ENCODE assay signal across 13 cellular contexts in the genomic region with DNA sequence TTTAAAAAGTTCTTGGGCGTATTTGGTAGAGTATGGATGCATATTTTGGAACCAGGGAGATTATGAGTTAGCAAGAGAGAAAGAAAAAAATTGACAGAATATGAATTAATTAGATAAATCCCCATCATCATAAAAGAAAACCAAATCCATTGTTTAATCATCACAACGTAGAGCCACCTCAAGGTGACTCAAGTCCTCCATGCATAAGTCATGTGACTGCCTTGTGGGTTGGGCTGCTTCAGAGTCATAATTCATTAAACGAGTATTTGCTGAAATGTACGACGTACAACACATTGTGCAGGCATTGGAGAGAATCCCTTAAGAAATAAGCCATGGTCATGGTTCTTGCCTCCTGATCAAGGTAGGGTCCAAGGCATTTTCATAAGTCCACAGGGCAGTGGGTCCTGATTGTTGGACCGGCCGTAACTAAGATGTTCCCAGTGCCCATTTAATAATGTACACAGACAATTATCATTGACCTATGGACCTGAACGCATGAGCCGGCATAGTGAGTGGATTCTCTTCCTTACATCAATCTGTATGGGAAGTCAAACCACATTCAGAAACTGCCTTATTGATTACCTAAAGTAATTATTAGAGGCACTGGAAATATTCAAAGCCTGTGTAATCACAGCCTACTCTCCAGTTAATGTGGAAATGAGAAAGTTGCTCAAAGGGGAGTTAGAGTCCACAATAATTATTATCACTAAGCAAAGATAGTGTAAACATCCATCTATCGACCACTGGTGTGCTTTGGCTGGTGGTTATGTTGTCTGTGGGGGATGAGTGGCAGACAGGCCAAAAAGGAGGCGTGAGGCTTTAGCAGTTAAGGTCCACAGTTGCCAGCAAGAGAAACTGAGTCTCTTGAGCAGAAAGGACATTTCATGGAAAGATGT.
"Had no signal": no experiment of that assay in that cellular context is flagged by ENCODE, and none has a peak within 500 bp of the region (broad histone marks: within the 10 kb centered on the region; RNA-seq: fewer than 3 reads in every experiment).

No MANE protein-coding gene starts in this region.

- H3K36me3 ChIP-seq: cardiac muscle cell, gastrocnemius medialis had no signal

- H3K27me3 ChIP-seq: cardiac muscle cell, gastrocnemius medialis, testis had no signal

- H3K27ac Mint-ChIP-seq: activated T-helper 1 cell treated with anti-CD3 and anti-CD28 coated beads, Interleukin-12 subunit alpha, Interleukin-12 subunit beta, Interleukin-2, Interleukin-4 antibody, amounts not matched to agents 30 ng/mL and 10 ng/mL and 1 ng/mL, durations not matched to agents 14 hours and 24 hours and 36 hours; nephron progenitor cell; T-helper 1 cell treated with Interleukin-12 subunit alpha and Interleukin-12 subunit beta and Interleukin-4 antibody, amounts not matched to agents 30 μg/mL and 1 μg/mL, for 36 hours had no signal

- DNase-seq: activated CD4-positive, alpha-beta T cell treated with anti-CD3 and anti-CD28 coated beads, Interleukin-2, amount 50 U/mL, for 4 hours; activated CD8-positive, alpha-beta memory T cell treated with anti-CD3 and anti-CD28 coated beads, Interleukin-2, amount 50 U/mL, for 4 hours; effector CD4-positive, alpha-beta T cell; gastrocnemius medialis; nephron progenitor cell; SK-N-SH; stimulated activated naive CD4-positive, alpha-beta T cell; testis had no signal

- H3K4me3 ChIP-seq: cardiac muscle cell, gastrocnemius medialis, testis had no signal

- ATAC-seq: gastrocnemius medialis, Right ventricle myocardium inferior had no signal

- H3K9me3 ChIP-seq: gastrocnemius medialis, SK-N-SH, testis had no signal

- H3K4me3 Mint-ChIP-seq: activated T-helper 1 cell treated with anti-CD3 and anti-CD28 coated beads, Interleukin-12 subunit alpha, Interleukin-12 subunit beta, Interleukin-2, Interleukin-4 antibody, amounts not matched to agents 30 ng/mL and 10 ng/mL and 1 ng/mL, durations not matched to agents 14 hours and 24 hours and 36 hours; nephron progenitor cell; T-helper 1 cell treated with Interleukin-12 subunit alpha and Interleukin-12 subunit beta and Interleukin-4 antibody, amounts not matched to agents 30 μg/mL and 1 μg/mL, for 36 hours had no signal

- H3K9me3 Mint-ChIP-seq: activated T-helper 1 cell treated with anti-CD3 and anti-CD28 coated beads, Interleukin-12 subunit alpha, Interleukin-12 subunit beta, Interleukin-2, Interleukin-4 antibody, amounts not matched to agents 30 ng/mL and 10 ng/mL and 1 ng/mL, durations not matched to agents 14 hours and 24 hours and 36 hours; nephron progenitor cell; T-helper 1 cell treated with Interleukin-12 subunit alpha and Interleukin-12 subunit beta and Interleukin-4 antibody, amounts not matched to agents 30 μg/mL and 1 μg/mL, for 36 hours had no signal

- H3K27ac ChIP-seq: cardiac muscle cell, gastrocnemius medialis, testis had no signal

- FAIRE-seq: colon had no signal
